In genomic region chr4:40121515-40121914, GRCh38 we compare ENCODE assay signal across 8 cellular contexts.
DNase-seq lines count a peak whose midpoint lies in the region; ATAC-seq and TF ChIP-seq lines count a peak whose summit lies in the region.

No MANE protein-coding gene starts in this region.

- H3K36me3 ChIP-seq in upper lobe of right lung (no peaks in the 10 kb centered on the region), gastroesophageal sphincter (peaks cover 0 to 23% of the 10 kb centered on the region in 2 donors), SJCRH30 (peaks cover 6% of the 10 kb centered on the region)

- WGBS in gastroesophageal sphincter (ENCODE audit: low coverage in 1 of 2), 2 donors = 65 to 92% methylated on average over 4 of the region's 4 CpGs

- intact Hi-C loops in upper lobe of right lung (cut with DNase I) = no loop called here

- H3K27me3 ChIP-seq in upper lobe of right lung = no peaks in the 10 kb centered on the region
- H3K27me3 ChIP-seq in gastroesophageal sphincter = no peaks in the 10 kb centered on the region
- H3K27me3 ChIP-seq in SJCRH30 = no peaks in the 10 kb centered on the region

- no peak overlapping the region for H3K4me3 ChIP-seq in upper lobe of right lung
- no peak overlapping the region for H3K4me3 ChIP-seq in gastroesophageal sphincter
- no peak overlapping the region for H3K4me3 ChIP-seq in SJCRH30

- H3K4me1 ChIP-seq in upper lobe of right lung = peaks cover 7% of the 10 kb centered on the region
- H3K4me1 ChIP-seq in gastroesophageal sphincter = no peaks in the 10 kb centered on the region
- no peaks in the 10 kb centered on the region for H3K4me1 ChIP-seq in SJCRH30

- TF ChIP-seq POLR2A in gastroesophageal sphincter (IDR thresholded peaks at IDR 0.05) = no peak

- TF ChIP-seq CTCF in upper lobe of right lung (IDR thresholded peaks at IDR 0.05) (no peak), gastroesophageal sphincter (IDR thresholded peaks at IDR 0.05) (no peak)

- TF ChIP-seq EP300 in gastroesophageal sphincter (IDR thresholded peaks at IDR 0.05) = no peak

- H3K27ac ChIP-seq in upper lobe of right lung (peak overlapping the region; percentile 20), gastroesophageal sphincter (no peak overlapping the region), SJCRH30 (no peak overlapping the region)

- ATAC-seq in GM21717 (IDR thresholded peaks at IDR 0.05; ENCODE audit: unreplicated experiment) (peak; percentile 62), upper lobe of right lung (peak; percentile 91), gastroesophageal sphincter (no peak)

- no peaks in the 10 kb centered on the region for H3K9me3 ChIP-seq in upper lobe of right lung
- no peaks in the 10 kb centered on the region for H3K9me3 ChIP-seq in gastroesophageal sphincter
- no peaks in the 10 kb centered on the region for H3K9me3 ChIP-seq in SJCRH30 (replicated peaks)

- DNase-seq in AG20443 (ENCODE audit: low spot score) (peak; percentile 58), SIG-M5 treated with dmso at 0.1 percent for 504 hours (lab: John Stamatoyannopoulos, UW; ENCODE audit: unreplicated experiment) (peak; percentile 86), fibroblast of the conjunctiva (ENCODE audit: low read depth) (peak; percentile 29), upper lobe of right lung (no peak), SJCRH30 (no peak), occipital lobe (lab: John Stamatoyannopoulos, UW) (no peak)

Comparison
In these comparisons a context has a peak if more than half of its experiments do, and no peak if none do; other contexts are left out.
1. DNase-seq: peak in AG20443 (single experiment), SIG-M5 treated with dmso at 0.1 percent for 504 hours (single experiment) and fibroblast of the conjunctiva (single experiment); none in upper lobe of right lung (single experiment), SJCRH30 (0 of 2) and occipital lobe (single experiment).